10 cellular contexts compared by ENCODE assay signal in the genomic region with DNA sequence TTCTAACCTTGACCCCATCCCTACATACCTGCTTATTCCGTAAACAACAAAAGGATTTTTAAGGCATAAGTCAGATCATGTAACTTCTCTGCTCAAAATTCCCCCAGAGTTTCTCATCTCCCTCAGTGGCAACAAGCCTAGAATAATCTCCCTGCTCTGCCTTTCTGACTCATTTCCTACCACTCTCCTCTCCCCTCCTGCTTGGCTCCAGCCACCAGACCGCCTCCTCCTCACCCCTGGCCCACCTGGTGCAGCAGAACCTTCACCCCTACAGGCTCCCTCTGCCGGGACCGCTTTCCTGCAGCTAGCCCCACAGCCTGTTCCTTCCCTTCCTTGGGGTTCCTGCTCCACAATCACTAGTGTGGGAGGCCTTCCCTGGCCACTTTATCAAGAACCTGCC. TPM values are rescaled to one million over a fixed set of nuclear protein-coding genes. Genes with fewer than 3 reads are reported as not detected.
DNase-seq lines count a peak whose midpoint lies in the region; ATAC-seq, FAIRE-seq and TF ChIP-seq lines count a peak whose summit lies in the region.
"Had no signal": no experiment of that assay in that cellular context is flagged by ENCODE, and none has a peak within 500 bp of the region (broad histone marks: within the 10 kb centered on the region; RNA-seq: fewer than 3 reads in every experiment).

No MANE protein-coding gene starts in this region.

- H3K4me3 ChIP-seq in heart left ventricle (no peak overlapping the region), small intestine (ENCODE audit: low read depth in 1 of 2, low read length in 2 of 2) (no peak overlapping the region)

- TF ChIP-seq POLR2A in heart left ventricle (IDR thresholded peaks at IDR 0.05): no peak

- H3K9me3 ChIP-seq in heart left ventricle (no peaks in the 10 kb centered on the region), small intestine (ENCODE audit: control insufficient read depth, low read depth) (no peaks in the 10 kb centered on the region)

- H3K27me3 ChIP-seq in heart left ventricle (no peaks in the 10 kb centered on the region), small intestine (ENCODE audit: control insufficient read depth in 2 of 2, insufficient read depth in 2 of 2, low read length in 2 of 2) (no peaks in the 10 kb centered on the region)

- no peak for TF ChIP-seq CTCF in heart left ventricle (IDR thresholded peaks at IDR 0.05)

- intact Hi-C loops in heart left ventricle (cut with DNase I) (loop anchor here in 2 of 10 donors (10.0 kb wide), 1 partner anchor 162 kb away; no protein-coding TSS in a partner anchor), cardiac septum (cut with DNase I) (no loop called here)

- H3K4me1 ChIP-seq in heart left ventricle: peaks cover 0 to 32% (median 5%) of the 10 kb centered on the region in 12 donors
- no peaks in the 10 kb centered on the region for H3K4me1 ChIP-seq in small intestine (ENCODE audit: control insufficient read depth in 2 of 2, insufficient read depth in 1 of 2, low read depth in 1 of 2, low read length in 1 of 2)

- H3K36me3 ChIP-seq in heart left ventricle (no peaks in the 10 kb centered on the region), small intestine (ENCODE audit: control insufficient read depth in 2 of 2, insufficient read depth in 2 of 2, low read length in 2 of 2) (no peaks in the 10 kb centered on the region)

- DNase-seq in heart left ventricle (peak in 3 of 5 donors; percentile 31 to 37 (median 34)), cardiac septum (ENCODE audit: low spot score) (no peak), amniotic stem cell (lab: John Stamatoyannopoulos, UW) (peak; percentile 29), iPS-NIHi7 (ENCODE audit: extremely low spot score) (peak; percentile 63), NCI-H2227 treated with DMSO at 0.1 percent for 48 hours (lab: John Stamatoyannopoulos, UW) (no peak), NCI-H187 (lab: John Stamatoyannopoulos, UW) (no peak), GM19239 (ENCODE audit: insufficient read length, low spot score) (no peak), small intestine (no peak)

- ATAC-seq in heart left ventricle: peak in 3 of 4 donors; percentile 76 to 84 (median 78)
- ATAC-seq: HepG2 had no signal

- FAIRE-seq in GM19239 (lab: Jason Lieb, UNC) (no peak), small intestine (lab: Jason Lieb, UNC) (no peak)
- FAIRE-seq: G401.6, HepG2 had no signal

- H3K27ac ChIP-seq in heart left ventricle (peak overlapping the region in 1 of 12 donors; percentile 19), small intestine (ENCODE audit: low read depth in 1 of 2, low read length in 1 of 2) (no peak overlapping the region)

- 52 to 62% (median 56%) methylated on average over 4 of the region's 4 CpGs for WGBS in heart left ventricle, 4 donors
- WGBS in small intestine, 3 donors: 72 to 85% (median 85%) methylated on average over 4 of the region's 4 CpGs

RNA-seq across cellular contexts. Expression of a gene that starts 32.1 kb away (rescaled TPM):
- total RNA-seq in heart left ventricle: 10 to 100 TPM in 1 of 9 donors, 1 to 10 TPM in 8; 1.6 to 10.2 (median 5.6) TPM
- polyA plus RNA-seq in heart left ventricle: 1 to 10 TPM; 1.0 to 6.1 TPM
- total RNA-seq in cardiac septum: 8.6 TPM
- polyA plus RNA-seq in small intestine: 1 to 10 TPM in 2 of 3 donors, under 1 TPM in 1; 0.67 to 3.0 (median 1.4) TPM

Comparison
In these comparisons a context has a peak if more than half of its experiments do, and no peak if none do; other contexts are left out.
1. DNase-seq: peak in heart left ventricle (3 of 5), amniotic stem cell (single experiment) and iPS-NIHi7 (single experiment); none in cardiac septum (single experiment), NCI-H2227 treated with DMSO at 0.1 percent for 48 hours (single experiment), NCI-H187 (0 of 2), GM19239 (single experiment) and small intestine (single experiment).